ENCODE assay signal across 11 cellular contexts in genomic region chr1:150537732-150538684, GRCh38. TPM values are rescaled to one million over a fixed set of nuclear protein-coding genes. Genes with fewer than 3 reads are reported as not detected.
DNase-seq lines count a peak whose midpoint lies in the region; ATAC-seq and TF ChIP-seq lines count a peak whose summit lies in the region.
"Had no signal": no experiment of that assay in that cellular context is flagged by ENCODE, and none has a peak within 500 bp of the region (broad histone marks: within the 10 kb centered on the region; RNA-seq: fewer than 3 reads in every experiment).

No MANE protein-coding gene starts in this region.

- peaks cover 15% of the 10 kb centered on the region for H3K4me1 Mint-ChIP-seq in osteocyte (ENCODE audit: unreplicated experiment)

- H3K27me3 Mint-ChIP-seq in osteocyte (ENCODE audit: unreplicated experiment): no peaks in the 10 kb centered on the region

- no peak for TF ChIP-seq CTCF in RWPE1 (conservative IDR thresholded peaks at IDR 0.05; ENCODE audit: low read depth)
- peak; percentile 17 for TF ChIP-seq CTCF in fibroblast of the aortic adventitia (IDR thresholded peaks at IDR 0.05; ENCODE audit: insufficient read depth, low read length)
- TF ChIP-seq CTCF in osteocyte (IDR thresholded peaks at IDR 0.05): no peak

- no peak for ATAC-seq in GM18867 (IDR thresholded peaks at IDR 0.05; ENCODE audit: unreplicated experiment)
- no peak for ATAC-seq in GM18517 (IDR thresholded peaks at IDR 0.05; ENCODE audit: unreplicated experiment)

- DNase-seq in D341Med (ENCODE audit: low spot score): peak; percentile 31
- peak; percentile 89 for DNase-seq in RWPE1 (ENCODE audit: low spot score)
- DNase-seq in fibroblast of the aortic adventitia (ENCODE audit: low read depth): peak; percentile 88
- no peak for DNase-seq in osteocyte (ENCODE audit: extremely low spot score, unreplicated experiment)
- DNase-seq in HT-29 (ENCODE audit: low spot score): no peak
- DNase-seq in NCI-H1105 treated with DMSO at 0.1 percent for 48 hours (lab: John Stamatoyannopoulos, UW): no peak
- DNase-seq: activated effector memory CD4-positive, alpha-beta T cell treated with Interleukin-2 at 50 U/mL for 16 hours; heart left ventricle had no signal

- peak overlapping the region; percentile 93 for H3K27ac ChIP-seq in RWPE1
- H3K27ac ChIP-seq: heart left ventricle, SK-N-MC had no signal

- H3K27ac Mint-ChIP-seq in osteocyte (ENCODE audit: unreplicated experiment): peak overlapping the region; percentile 88

- H3K9me3 Mint-ChIP-seq in osteocyte (ENCODE audit: unreplicated experiment): no peaks in the 10 kb centered on the region

- no peak overlapping the region for H3K4me3 Mint-ChIP-seq in osteocyte (ENCODE audit: unreplicated experiment)

- H3K4me3 ChIP-seq in fibroblast of the aortic adventitia (ENCODE audit: low read depth, low read length): no peak overlapping the region
- H3K4me3 ChIP-seq: heart left ventricle, SK-N-MC had no signal

- no peaks in the 10 kb centered on the region for H3K36me3 Mint-ChIP-seq in osteocyte (ENCODE audit: unreplicated experiment)

- CTCF ChIA-PET in RWPE1 (lab: Yijun Ruan, JAX): interaction anchor here (0.6 kb wide), 3 partner anchors 19 to 66 kb away, joined by 3 to 4 read pairs (median 3); no protein-coding TSS in a partner anchor

- POLR2A ChIA-PET in RWPE1 (lab: Yijun Ruan, JAX; ENCODE audit: low non-redundant PET): interaction anchor here (0.6 kb wide), 1 partner anchor 458 kb away, joined by 6 read pairs; no protein-coding TSS in a partner anchor

RNA-seq across cellular contexts. Expression of gene ADAMTSL4, which starts 11.2 kb away (rescaled TPM):
- 11.9 and 13.0 TPM in 2 replicates for total RNA-seq in fibroblast of the aortic adventitia (ENCODE audit: low replicate concordance)
- 2.3 and 2.6 TPM in 2 replicates for total RNA-seq in osteocyte
- not detected in 2 replicates for total RNA-seq in HT-29 (2014; rRNA removed; shearing (Covaris generic))

RNA-seq across cellular contexts. Expression of gene FALEC, which starts 22.5 kb away (rescaled TPM):
- total RNA-seq in fibroblast of the aortic adventitia (ENCODE audit: low replicate concordance): not detected in 2 replicates
- not detected in 2 replicates for total RNA-seq in osteocyte
- total RNA-seq in HT-29 (2014; rRNA removed; shearing (Covaris generic)): not detected in 2 replicates

RNA-seq across cellular contexts. Expression of gene ECM1, which starts 30.1 kb away (rescaled TPM):
- total RNA-seq in fibroblast of the aortic adventitia (ENCODE audit: low replicate concordance): 8.0 and 45.2 TPM in 2 replicates
- 17.4 and 19.8 TPM in 2 replicates for total RNA-seq in osteocyte
- total RNA-seq in HT-29 (2014; rRNA removed; shearing (Covaris generic)): 3.2 and 7.4 TPM in 2 replicates

RNA-seq across cellular contexts. Expression of gene MCL1, which starts 41.4 kb away (rescaled TPM):
- 130 and 212 TPM in 2 replicates for total RNA-seq in fibroblast of the aortic adventitia (ENCODE audit: low replicate concordance)
- 275 and 296 TPM in 2 replicates for total RNA-seq in osteocyte
- 329 and 338 TPM in 2 replicates for total RNA-seq in HT-29 (2014; rRNA removed; shearing (Covaris generic))

RNA-seq across cellular contexts. Expression of gene TARS2, which starts 50.8 kb away (rescaled TPM):
- total RNA-seq in fibroblast of the aortic adventitia (ENCODE audit: low replicate concordance) (9.8 and 15.9 TPM in 2 replicates), osteocyte (18.8 and 23.2 TPM in 2 replicates)
- total RNA-seq in HT-29 (2014; rRNA removed; shearing (Covaris generic)): 19.8 and 37.7 TPM in 2 replicates

Comparison
In these comparisons a context has a peak if more than half of its experiments do, and no peak if none do; other contexts are left out.
1. DNase-seq: peak in D341Med (single experiment), RWPE1 (single experiment) and fibroblast of the aortic adventitia (single experiment); none in osteocyte (single experiment), HT-29 (single experiment) and NCI-H1105 treated with DMSO at 0.1 percent for 48 hours (single experiment).